22 cellular contexts compared by ENCODE assay signal in the genomic region with DNA sequence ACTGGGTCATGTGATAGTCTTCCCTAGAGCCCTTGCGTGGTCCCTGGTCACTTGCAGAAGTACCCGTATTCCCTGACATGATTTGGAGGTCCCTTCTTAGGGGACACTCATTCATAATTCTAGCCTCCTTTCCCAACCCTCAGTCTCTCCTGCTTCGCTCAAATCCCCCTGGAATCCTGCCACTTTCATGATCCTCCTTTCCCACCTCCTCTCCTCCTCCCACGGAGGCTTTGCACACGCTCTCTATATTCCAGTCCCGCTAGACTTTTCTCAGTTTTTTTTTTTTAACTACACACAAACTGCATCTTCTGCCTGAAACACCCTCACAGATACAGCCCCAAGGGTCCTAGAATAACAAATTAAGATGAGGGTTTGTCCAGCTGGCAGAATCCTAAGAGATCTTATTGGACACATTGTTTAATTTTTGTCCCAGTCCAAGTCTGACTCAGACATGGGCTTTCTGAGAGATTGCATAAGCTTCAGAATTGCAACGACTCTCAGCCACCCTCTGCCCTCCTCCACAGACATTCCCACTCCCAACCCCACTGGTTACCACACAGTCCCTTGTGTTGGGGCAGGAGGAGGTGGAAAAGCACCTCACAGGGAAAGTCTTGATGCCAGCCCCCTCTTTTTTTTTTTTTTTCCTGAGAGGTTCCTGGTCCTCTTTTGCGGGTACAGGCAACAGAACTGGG.
"Had no signal": no experiment of that assay in that cellular context is flagged by ENCODE, and none has a peak within 500 bp of the region (broad histone marks: within the 10 kb centered on the region; RNA-seq: fewer than 3 reads in every experiment).

No MANE protein-coding gene starts in this region.

- H3K9me3 ChIP-seq: breast epithelium, SK-N-SH, testis had no signal

- H3K4me2 ChIP-seq: SK-N-SH had no signal

- H3K4me3 Mint-ChIP-seq: activated CD8-positive, alpha-beta T cell treated with anti-CD3 and anti-CD28 coated beads, Interleukin-2, amount 10 ng/mL, durations not matched to agents 7 days and 5 days; activated naive CD4-positive, alpha-beta T cell treated with anti-CD3 and anti-CD28 coated beads, Interleukin-2, amount 50 U/mL, for 24 hours; activated T-helper 1 cell treated with anti-CD3 and anti-CD28 coated beads, Interleukin-12 subunit alpha, Interleukin-12 subunit beta, Interleukin-2, Interleukin-4 antibody, amounts not matched to agents 30 ng/mL and 10 ng/mL and 1 ng/mL, durations not matched to agents 14 hours and 24 hours and 36 hours; central memory CD8-positive, alpha-beta T cell; effector memory CD8-positive, alpha-beta T cell; immature natural killer cell; mesothelial cell of epicardium; natural killer cell treated with Interleukin-12 subunit alpha and Interleukin-12 subunit beta and Interleukin-15 and Interleukin-18, amount 100 ng/mL, for 72 hours; type B pancreatic cell had no signal

- H3K9ac ChIP-seq: SK-N-SH had no signal

- H3K4me1 Mint-ChIP-seq: activated naive CD4-positive, alpha-beta T cell treated with anti-CD3 and anti-CD28 coated beads, Interleukin-2, amount 50 U/mL, for 24 hours; central memory CD8-positive, alpha-beta T cell; immature natural killer cell; mesothelial cell of epicardium had no signal

- H3K27me3 ChIP-seq: breast epithelium, stomach, testis had no signal

- H3K4me3 ChIP-seq: breast epithelium, stomach, testis had no signal

- H3K4me1 ChIP-seq: breast epithelium, stomach, testis had no signal

- H3K9me2 ChIP-seq: SK-N-SH had no signal

- H3K27ac ChIP-seq: breast epithelium, stomach, testis had no signal

- H3K36me3 ChIP-seq: breast epithelium, stomach had no signal

- DNase-seq: activated CD4-positive, alpha-beta T cell treated with anti-CD3 and anti-CD28 coated beads for 1 hour; activated CD4-positive, alpha-beta T cell treated with anti-CD3 and anti-CD28 coated beads, Interleukin-2, amount 50 U/mL, for 1 hour; activated CD8-positive, alpha-beta T cell treated with anti-CD3 and anti-CD28 coated beads, Interleukin-2, amount 10 ng/mL, durations not matched to agents 7 days and 5 days; activated gamma-delta T cell treated with Interleukin-2 at 50 U/mL for 16 hours; aorta; effector memory CD8-positive, alpha-beta T cell; foreskin melanocyte; immature natural killer cell; left ventricle myocardium superior; mammary epithelial cell; SK-N-SH; stomach; T-helper 1 cell; testis had no signal

- H3K36me3 Mint-ChIP-seq: activated naive CD4-positive, alpha-beta T cell treated with anti-CD3 and anti-CD28 coated beads, Interleukin-2, amount 50 U/mL, for 24 hours; immature natural killer cell; mesothelial cell of epicardium; natural killer cell treated with Interleukin-12 subunit alpha and Interleukin-12 subunit beta and Interleukin-15 and Interleukin-18, amount 100 ng/mL, for 72 hours; type B pancreatic cell had no signal

- ATAC-seq: activated CD8-positive, alpha-beta T cell treated with anti-CD3 and anti-CD28 coated beads, Interleukin-2, amount 10 ng/mL, durations not matched to agents 7 days and 5 days; effector memory CD8-positive, alpha-beta T cell; esophagus mucosa; left ventricle myocardium superior; natural killer cell treated with Interleukin-12 subunit alpha and Interleukin-12 subunit beta and Interleukin-15 and Interleukin-18, amount 100 ng/mL, for 72 hours had no signal

- H3K27me3 Mint-ChIP-seq: activated naive CD4-positive, alpha-beta T cell treated with anti-CD3 and anti-CD28 coated beads, Interleukin-2, amount 50 U/mL, for 24 hours; central memory CD8-positive, alpha-beta T cell; effector memory CD8-positive, alpha-beta T cell; natural killer cell treated with Interleukin-12 subunit alpha and Interleukin-12 subunit beta and Interleukin-15 and Interleukin-18, amount 100 ng/mL, for 72 hours had no signal

- H3K9me3 Mint-ChIP-seq: type B pancreatic cell had no signal

- H3K27ac Mint-ChIP-seq: activated CD8-positive, alpha-beta T cell treated with anti-CD3 and anti-CD28 coated beads, Interleukin-2, amount 10 ng/mL, durations not matched to agents 7 days and 5 days; activated naive CD4-positive, alpha-beta T cell treated with anti-CD3 and anti-CD28 coated beads, Interleukin-2, amount 50 U/mL, for 24 hours; activated T-helper 1 cell treated with anti-CD3 and anti-CD28 coated beads, Interleukin-12 subunit alpha, Interleukin-12 subunit beta, Interleukin-2, Interleukin-4 antibody, amounts not matched to agents 30 ng/mL and 10 ng/mL and 1 ng/mL, durations not matched to agents 14 hours and 24 hours and 36 hours; effector memory CD8-positive, alpha-beta T cell; immature natural killer cell; mesothelial cell of epicardium; natural killer cell treated with Interleukin-12 subunit alpha and Interleukin-12 subunit beta and Interleukin-15 and Interleukin-18, amount 100 ng/mL, for 72 hours; type B pancreatic cell had no signal
